22 cellular contexts compared by ENCODE assay signal in genomic region chr20:49420811-49421295, GRCh38.
DNase-seq lines count a peak whose midpoint lies in the region; ATAC-seq and TF ChIP-seq lines count a peak whose summit lies in the region.
"Had no signal": no experiment of that assay in that cellular context is flagged by ENCODE, and none has a peak within 500 bp of the region (broad histone marks: within the 10 kb centered on the region; RNA-seq: fewer than 3 reads in every experiment).

No MANE protein-coding gene starts in this region.

- H3K27ac Mint-ChIP-seq in osteocyte (ENCODE audit: unreplicated experiment), result peak overlapping the region; percentile 50
- H3K27ac Mint-ChIP-seq in progenitor cell of endocrine pancreas, result no peak overlapping the region
- H3K27ac Mint-ChIP-seq: activated CD4-positive, alpha-beta T cell treated with anti-CD3 and anti-CD28 coated beads, Interleukin-2, amount 10 ng/mL, durations not matched to agents 24 days and 14 days; dendritic cell treated with granulocyte-macrophage colony-stimulating factor and Interleukin-4, amounts not matched to agents 40 ng/mL and 50 ng/mL, for 4 days; stimulated activated effector memory CD8-positive, alpha-beta T cell treated with anti-CD3 and anti-CD28 coated beads, Interleukin-12 subunit alpha, Interleukin-12 subunit beta, amount 100 ng/mL, for 72 hours had no signal

- H3K27me3 ChIP-seq in heart right ventricle (no peaks in the 10 kb centered on the region), left ventricle myocardium inferior (ENCODE audit: low read depth) (no peaks in the 10 kb centered on the region), vagina (no peaks in the 10 kb centered on the region)

- no peak for TF ChIP-seq POLR2A in vagina (IDR thresholded peaks at IDR 0.05)

- H3K4me3 ChIP-seq in heart right ventricle (no peak overlapping the region), left ventricle myocardium inferior (no peak overlapping the region), vagina (no peak overlapping the region)
- H3K4me3 ChIP-seq: A549 had no signal

- no peak overlapping the region for H3K4me3 Mint-ChIP-seq in osteocyte (ENCODE audit: unreplicated experiment)
- no peak overlapping the region for H3K4me3 Mint-ChIP-seq in progenitor cell of endocrine pancreas (ENCODE audit: low read depth)
- H3K4me3 Mint-ChIP-seq: activated CD4-positive, alpha-beta T cell treated with anti-CD3 and anti-CD28 coated beads, Interleukin-2, amount 10 ng/mL, durations not matched to agents 24 days and 14 days; CD14-positive monocyte; dendritic cell treated with granulocyte-macrophage colony-stimulating factor and Interleukin-4, amounts not matched to agents 40 ng/mL and 50 ng/mL, for 4 days; stimulated activated effector memory CD8-positive, alpha-beta T cell treated with anti-CD3 and anti-CD28 coated beads, Interleukin-12 subunit alpha, Interleukin-12 subunit beta, amount 100 ng/mL, for 72 hours had no signal

- TF ChIP-seq CTCF in heart right ventricle (IDR thresholded peaks at IDR 0.05) (no peak), left ventricle myocardium inferior (IDR thresholded peaks at IDR 0.05; ENCODE audit: borderline replicate concordance) (no peak), osteocyte (IDR thresholded peaks at IDR 0.05) (no peak), vagina (IDR thresholded peaks at IDR 0.05) (no peak), progenitor cell of endocrine pancreas (IDR thresholded peaks at IDR 0.05; ENCODE audit: unreplicated experiment) (no peak)

- H3K4me1 ChIP-seq in heart right ventricle (peaks cover 0 to 64% (median 16%) of the 10 kb centered on the region in 9 donors), left ventricle myocardium inferior (peaks cover 50% of the 10 kb centered on the region), vagina (no peaks in the 10 kb centered on the region)
- H3K4me1 ChIP-seq: A549, parathyroid adenoma had no signal

- H3K9me3 Mint-ChIP-seq in osteocyte (ENCODE audit: unreplicated experiment) (no peaks in the 10 kb centered on the region), progenitor cell of endocrine pancreas (ENCODE audit: low read depth) (no peaks in the 10 kb centered on the region)
- H3K9me3 Mint-ChIP-seq: activated CD4-positive, alpha-beta T cell treated with anti-CD3 and anti-CD28 coated beads, Interleukin-2, amount 10 ng/mL, durations not matched to agents 24 days and 14 days; dendritic cell treated with granulocyte-macrophage colony-stimulating factor and Interleukin-4, amounts not matched to agents 40 ng/mL and 50 ng/mL, for 4 days; stimulated activated effector memory CD8-positive, alpha-beta T cell treated with anti-CD3 and anti-CD28 coated beads, Interleukin-12 subunit alpha, Interleukin-12 subunit beta, amount 100 ng/mL, for 72 hours had no signal

- peak overlapping the region in 8 of 10 donors; percentile 33 to 75 (median 58) for H3K27ac ChIP-seq in heart right ventricle
- peak overlapping the region; percentile 82 for H3K27ac ChIP-seq in left ventricle myocardium inferior (replicated peaks)
- H3K27ac ChIP-seq in vagina, result peak overlapping the region; percentile 1
- H3K27ac ChIP-seq: A549, parathyroid adenoma had no signal

- WGBS in heart right ventricle, 2 donors, result 54 to 65% methylated on average over 6 of the region's 6 CpGs

- no peaks in the 10 kb centered on the region for H3K36me3 Mint-ChIP-seq in osteocyte (ENCODE audit: unreplicated experiment)
- H3K36me3 Mint-ChIP-seq in progenitor cell of endocrine pancreas (ENCODE audit: insufficient read depth), result no peaks in the 10 kb centered on the region
- H3K36me3 Mint-ChIP-seq: CD14-positive monocyte; stimulated activated effector memory CD8-positive, alpha-beta T cell treated with anti-CD3 and anti-CD28 coated beads, Interleukin-12 subunit alpha, Interleukin-12 subunit beta, amount 100 ng/mL, for 72 hours had no signal

- H3K27me3 Mint-ChIP-seq in osteocyte (ENCODE audit: unreplicated experiment), result peaks cover 5% of the 10 kb centered on the region
- H3K27me3 Mint-ChIP-seq in progenitor cell of endocrine pancreas, result peaks cover 6% of the 10 kb centered on the region

- H3K4me1 Mint-ChIP-seq in osteocyte (ENCODE audit: unreplicated experiment), result peaks cover 57% of the 10 kb centered on the region
- peaks cover 14% of the 10 kb centered on the region for H3K4me1 Mint-ChIP-seq in progenitor cell of endocrine pancreas (ENCODE audit: low read depth)
- H3K4me1 Mint-ChIP-seq: activated CD4-positive, alpha-beta T cell treated with anti-CD3 and anti-CD28 coated beads, Interleukin-2, amount 10 ng/mL, durations not matched to agents 24 days and 14 days; CD14-positive monocyte; stimulated activated effector memory CD8-positive, alpha-beta T cell treated with anti-CD3 and anti-CD28 coated beads, Interleukin-12 subunit alpha, Interleukin-12 subunit beta, amount 100 ng/mL, for 72 hours had no signal

- no peaks in the 10 kb centered on the region for H3K9me3 ChIP-seq in heart right ventricle
- H3K9me3 ChIP-seq in left ventricle myocardium inferior (replicated peaks), result no peaks in the 10 kb centered on the region
- H3K9me3 ChIP-seq in vagina, result no peaks in the 10 kb centered on the region
- H3K9me3 ChIP-seq: A549 had no signal

- intact Hi-C loops in heart right ventricle (cut with DNase I) (no loop called here), cardiac septum (cut with DNase I) (no loop called here), left ventricle myocardium inferior (cut with micrococcal nuclease) (no loop called here), vagina (cut with DNase I) (no loop called here)

- no peak for DNase-seq in heart right ventricle
- DNase-seq in cardiac septum (ENCODE audit: low spot score), result no peak
- no peak for DNase-seq in left ventricle myocardium inferior
- DNase-seq in osteocyte (ENCODE audit: extremely low spot score, unreplicated experiment), result no peak
- peak in 1 of 2 donors; percentile 95 for DNase-seq in vagina (ENCODE audit: extremely low spot score in 2 of 2)
- DNase-seq in progenitor cell of endocrine pancreas (ENCODE audit: low spot score, unreplicated experiment), result no peak
- no peak for DNase-seq in islet precursor cell
- DNase-seq: activated CD4-positive, alpha-beta T cell treated with anti-CD3 and anti-CD28 coated beads, Interleukin-2, amount 10 ng/mL, durations not matched to agents 24 days and 14 days; activated naive CD4-positive, alpha-beta T cell treated with anti-CD3 and anti-CD28 coated beads, Interleukin-2, amount 50 U/mL, for 16 hours; GF-D8; left cardiac atrium; NCI-H1105 treated with DMSO at 0.1 percent for 48 hours; NCI-H2107; NCI-H526; stimulated activated CD4-positive, alpha-beta T cell treated with anti-CD3 and anti-CD28 coated beads, Interleukin-12 subunit alpha, Interleukin-12 subunit beta, amount 100 ng/mL, for 4 hours had no signal

- H3K36me3 ChIP-seq in heart right ventricle, result no peaks in the 10 kb centered on the region
- H3K36me3 ChIP-seq in left ventricle myocardium inferior, result no peaks in the 10 kb centered on the region
- no peaks in the 10 kb centered on the region for H3K36me3 ChIP-seq in vagina

- peak in 6 of 8 donors; percentile 29 to 80 (median 46) for ATAC-seq in heart right ventricle
- no peak for ATAC-seq in GM19351 (IDR thresholded peaks at IDR 0.05; ENCODE audit: unreplicated experiment)
- ATAC-seq: A549; Panc1; stimulated activated effector memory CD8-positive, alpha-beta T cell treated with anti-CD3 and anti-CD28 coated beads, Interleukin-12 subunit alpha, Interleukin-12 subunit beta, amount 100 ng/mL, for 72 hours had no signal

Comparison
In these comparisons a context has a peak if more than half of its experiments do, and no peak if none do; other contexts are left out.
1. H3K27ac ChIP-seq: peak in every context shown above with its lines; median percentile 82 in left ventricle myocardium inferior; 58 in heart right ventricle; 1 in vagina.